27 cellular contexts compared by ENCODE assay signal in the genomic region with DNA sequence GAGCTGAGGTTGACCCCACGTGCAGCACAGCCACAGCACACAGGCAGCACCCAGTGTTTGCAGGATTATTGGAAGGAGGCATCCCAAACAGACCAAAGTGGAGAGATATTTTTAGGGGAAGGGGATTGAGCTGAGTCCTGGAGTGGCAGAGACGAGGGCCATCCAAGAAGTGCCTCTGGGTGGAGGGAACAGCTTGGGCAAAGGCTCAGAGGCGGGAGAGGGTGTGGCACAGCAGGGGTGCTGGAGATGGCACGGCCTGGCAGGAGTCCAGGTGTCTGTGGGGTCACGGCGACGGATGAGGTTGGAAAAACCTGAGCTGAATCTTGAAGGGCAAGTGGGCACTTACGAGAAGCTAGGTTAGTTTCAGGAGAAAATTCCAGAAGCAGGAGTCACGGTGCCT.
"Had no signal": no experiment of that assay in that cellular context is flagged by ENCODE, and none has a peak within 500 bp of the region (broad histone marks: within the 10 kb centered on the region; RNA-seq: fewer than 3 reads in every experiment).

No MANE protein-coding gene starts in this region.

- H3K27me3 ChIP-seq: left lung, ovary, right atrium auricular region, right lobe of liver, suprapubic skin, upper lobe of right lung had no signal

- H3K36me3 Mint-ChIP-seq: immature natural killer cell; naive thymus-derived CD4-positive, alpha-beta T cell; stimulated activated effector memory CD8-positive, alpha-beta T cell treated with anti-CD3 and anti-CD28 coated beads, Interleukin-12 subunit alpha, Interleukin-12 subunit beta, amount 100 ng/mL, for 72 hours had no signal

- H3K36me3 ChIP-seq: left lung, lower lobe of right lung, ovary, right atrium auricular region, right lobe of liver, suprapubic skin, thoracic aorta, tibial artery, upper lobe of right lung had no signal

- ATAC-seq: left colon; left lung; mucosa of descending colon; naive thymus-derived CD4-positive, alpha-beta T cell; stimulated activated effector memory CD8-positive, alpha-beta T cell treated with anti-CD3 and anti-CD28 coated beads, Interleukin-12 subunit alpha, Interleukin-12 subunit beta, amount 100 ng/mL, for 72 hours; upper lobe of right lung had no signal

- H3K4me1 Mint-ChIP-seq: immature natural killer cell; naive thymus-derived CD4-positive, alpha-beta T cell; stimulated activated effector memory CD8-positive, alpha-beta T cell treated with anti-CD3 and anti-CD28 coated beads, Interleukin-12 subunit alpha, Interleukin-12 subunit beta, amount 100 ng/mL, for 72 hours had no signal

- DNase-seq: hypothalamus; immature natural killer cell; kidney; left colon; left lung; lower lobe of right lung; mammary epithelial cell; mesenchymal stem cell; midbrain; naive thymus-derived CD4-positive, alpha-beta T cell; occipital lobe; ovary; right lobe of liver; stimulated activated CD4-positive, alpha-beta T cell treated with anti-CD3 and anti-CD28 coated beads, Interleukin-4, amount 100 ng/mL, for 24 hours; stimulated activated naive CD4-positive, alpha-beta T cell; trophoblast cell; upper lobe of right lung had no signal

- H3K4me3 Mint-ChIP-seq: immature natural killer cell; naive thymus-derived CD4-positive, alpha-beta T cell; natural killer cell treated with Interleukin-12 subunit alpha and Interleukin-12 subunit beta and Interleukin-15 and Interleukin-18, amount 100 ng/mL, for 72 hours; stimulated activated effector memory CD8-positive, alpha-beta T cell treated with anti-CD3 and anti-CD28 coated beads, Interleukin-12 subunit alpha, Interleukin-12 subunit beta, amount 100 ng/mL, for 72 hours; stimulated activated naive CD8-positive, alpha-beta T cell treated with anti-CD3 and anti-CD28 coated beads, Interleukin-15, Interleukin-2, amounts not matched to agents 100 ng/mL and 50 ng/mL, for 24 hours had no signal

- H3K4me3 ChIP-seq: left lung, lower lobe of right lung, mucosa of descending colon, ovary, right atrium auricular region, right lobe of liver, skin epidermis, suprapubic skin, thoracic aorta, tibial artery, upper lobe of right lung had no signal

- H3K4me1 ChIP-seq: left lung, lower lobe of right lung, right atrium auricular region, right lobe of liver, suprapubic skin, tibial artery, upper lobe of right lung had no signal

- H3K27ac ChIP-seq: left lung, lower lobe of right lung, ovary, right atrium auricular region, right lobe of liver, skin epidermis, suprapubic skin, thoracic aorta, tibial artery, upper lobe of right lung had no signal

- H3K27ac Mint-ChIP-seq: immature natural killer cell; naive thymus-derived CD4-positive, alpha-beta T cell; natural killer cell treated with Interleukin-12 subunit alpha and Interleukin-12 subunit beta and Interleukin-15 and Interleukin-18, amount 100 ng/mL, for 72 hours; progenitor cell of endocrine pancreas; stimulated activated effector memory CD8-positive, alpha-beta T cell treated with anti-CD3 and anti-CD28 coated beads, Interleukin-12 subunit alpha, Interleukin-12 subunit beta, amount 100 ng/mL, for 72 hours; stimulated activated naive CD8-positive, alpha-beta T cell treated with anti-CD3 and anti-CD28 coated beads, Interleukin-15, Interleukin-2, amounts not matched to agents 100 ng/mL and 50 ng/mL, for 24 hours had no signal
